Comparison of ENCODE assay signal across 11 cellular contexts in the genomic region with DNA sequence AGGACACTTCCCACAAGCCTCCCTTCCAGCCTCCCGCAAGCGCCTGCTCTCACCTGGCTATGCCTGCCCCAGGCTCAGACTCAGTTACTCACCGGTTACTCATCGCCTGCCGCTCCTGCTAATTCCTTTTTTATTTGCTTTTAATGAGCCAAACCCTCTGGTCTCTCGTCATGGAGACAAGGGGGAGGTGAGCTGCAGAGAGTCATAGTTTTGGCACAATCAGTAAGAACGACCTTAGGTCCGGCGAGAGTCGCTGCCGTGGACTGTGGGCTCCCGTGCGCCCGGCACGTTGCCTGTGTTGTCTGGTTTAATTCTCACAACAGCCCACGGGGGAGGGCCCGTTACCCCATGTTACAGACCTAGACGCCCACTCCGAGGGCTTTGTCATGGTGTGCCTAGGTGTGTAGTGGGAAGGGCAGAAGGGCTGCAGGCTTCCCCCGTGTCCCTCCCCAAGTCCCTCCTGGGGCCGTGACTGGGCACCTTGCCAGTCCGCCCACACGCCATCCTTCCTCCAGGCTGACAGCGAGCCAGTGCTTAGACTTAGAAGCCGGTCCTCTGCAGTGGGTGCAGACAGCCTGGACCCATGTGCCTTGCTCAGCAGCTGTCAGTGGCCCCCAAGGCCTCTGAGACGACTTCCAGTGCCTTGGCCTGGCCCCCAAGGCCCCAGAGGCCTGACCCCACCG. TPM values are rescaled to one million over a fixed set of nuclear protein-coding genes. Genes with fewer than 3 reads are reported as not detected.
DNase-seq lines count a peak whose midpoint lies in the region; ATAC-seq and TF ChIP-seq lines count a peak whose summit lies in the region.
"Had no signal": no experiment of that assay in that cellular context is flagged by ENCODE, and none has a peak within 500 bp of the region (broad histone marks: within the 10 kb centered on the region; RNA-seq: fewer than 3 reads in every experiment).

No MANE protein-coding gene starts in this region.

- H3K27ac Mint-ChIP-seq in neural progenitor cell: no peak overlapping the region

- H3K4me1 Mint-ChIP-seq in neural progenitor cell: peaks cover 14% of the 10 kb centered on the region

- no peaks in the 10 kb centered on the region for H3K27me3 ChIP-seq in NT2/D1 (ENCODE audit: insufficient read depth, insufficient read length)
- peaks cover 16% of the 10 kb centered on the region for H3K27me3 ChIP-seq in fibroblast of lung (ENCODE audit: control insufficient read depth, insufficient read depth, low read length)
- no peaks in the 10 kb centered on the region for H3K27me3 ChIP-seq in neural progenitor cell

- H3K9me3 ChIP-seq in NT2/D1 (ENCODE audit: insufficient read depth, low read length) (no peaks in the 10 kb centered on the region), fibroblast of lung (ENCODE audit: control insufficient read depth, insufficient read depth, low read depth, low read length) (no peaks in the 10 kb centered on the region), neural progenitor cell (ENCODE audit: low read depth) (no peaks in the 10 kb centered on the region)

- H3K27me3 Mint-ChIP-seq in neural progenitor cell (ENCODE audit: insufficient read depth, low read depth): peaks cover 4% of the 10 kb centered on the region

- H4K20me1 ChIP-seq in fibroblast of lung (ENCODE audit: control insufficient read depth, extremely low read depth, insufficient read depth, low read length): no peaks in the 10 kb centered on the region
- no peaks in the 10 kb centered on the region for H4K20me1 ChIP-seq in neural progenitor cell (ENCODE audit: low read depth)

- H3K79me2 ChIP-seq in fibroblast of lung (ENCODE audit: control insufficient read depth, insufficient read depth, low read length) (no peaks in the 10 kb centered on the region), neural progenitor cell (ENCODE audit: low read depth) (no peaks in the 10 kb centered on the region)

- peaks cover 2% of the 10 kb centered on the region for H3K9me3 Mint-ChIP-seq in neural progenitor cell

- H3K4me1 ChIP-seq in NT2/D1 (ENCODE audit: insufficient read depth, insufficient read length) (peaks cover 9% of the 10 kb centered on the region), fibroblast of lung (ENCODE audit: control insufficient read depth, extremely low read depth, insufficient read depth, low read length) (peaks cover 4% of the 10 kb centered on the region), neural progenitor cell (peaks cover 4% of the 10 kb centered on the region)

- H2AFZ ChIP-seq in fibroblast of lung (ENCODE audit: low read length) (no peak overlapping the region), neural progenitor cell (replicated peaks) (no peak overlapping the region)

- H3K9ac ChIP-seq in NT2/D1 (ENCODE audit: insufficient read length, low read depth) (peak overlapping the region; percentile 26), fibroblast of lung (ENCODE audit: insufficient read depth, low read length) (no peak overlapping the region), neural progenitor cell (no peak overlapping the region)

- no peak overlapping the region for H3K4me3 Mint-ChIP-seq in neural progenitor cell

- H3K4me2 ChIP-seq in fibroblast of lung (ENCODE audit: extremely low read depth, insufficient read depth, low read length) (peak overlapping the region; percentile 70), neural progenitor cell (no peak overlapping the region)

- no peaks in the 10 kb centered on the region for H3F3A ChIP-seq in neural progenitor cell (ENCODE audit: low read depth)

- H3K4me3 ChIP-seq in NT2/D1 (ENCODE audit: insufficient read length, low read depth) (no peak overlapping the region), fibroblast of lung (replicated peaks in 1 of 4; ENCODE audit: control extremely low read depth in 1 of 4, insufficient read depth in 1 of 4, low read depth in 3 of 4, low read length in 4 of 4) (no peak overlapping the region), neural progenitor cell (no peak overlapping the region)

- TF ChIP-seq CTCF in fibroblast of lung (conservative IDR thresholded peaks at IDR 0.05 in 1 of 2, IDR thresholded peaks at IDR 0.05 in 1 of 2; ENCODE audit: low read depth in 1 of 2, low read length in 2 of 2) (no peak), neural progenitor cell (IDR thresholded peaks at IDR 0.05) (no peak)

- H3K27ac ChIP-seq in fibroblast of lung (ENCODE audit: insufficient read depth, low read length): no peak overlapping the region
- H3K27ac ChIP-seq in neural progenitor cell: no peak overlapping the region
- H3K27ac ChIP-seq: 22Rv1 had no signal

- H3K36me3 Mint-ChIP-seq in neural progenitor cell: peaks cover 10% of the 10 kb centered on the region

- no peaks in the 10 kb centered on the region for H3K36me3 ChIP-seq in NT2/D1 (ENCODE audit: insufficient read depth, insufficient read length, low read length)
- H3K36me3 ChIP-seq in fibroblast of lung (ENCODE audit: control insufficient read depth, insufficient read depth, low read length): no peaks in the 10 kb centered on the region
- no peaks in the 10 kb centered on the region for H3K36me3 ChIP-seq in neural progenitor cell

- DNase-seq in DMS 273 (lab: John Stamatoyannopoulos, UW; ENCODE audit: unreplicated experiment) (peak; percentile 61), DMS 273 treated with DMSO at 0.1 percent for 48 hours (lab: John Stamatoyannopoulos, UW) (no peak), NT2/D1 (ENCODE audit: low read depth, low spot score) (no peak), fibroblast of lung (ENCODE audit: low read depth in 2 of 2) (peak; percentile 40 to 98), superior temporal gyrus (ENCODE audit: extremely low spot score) (peak; percentile 21), neural progenitor cell (ENCODE audit: low spot score) (no peak)
- DNase-seq: cerebellar nuclear complex had no signal

- no peak for ATAC-seq in GM19351 (IDR thresholded peaks at IDR 0.05; ENCODE audit: unreplicated experiment)
- ATAC-seq in GM18868 (IDR thresholded peaks at IDR 0.05; ENCODE audit: unreplicated experiment): no peak

RNA-seq across cellular contexts. Expression of gene WNT7B, which starts 42.2 kb away (rescaled TPM):
- under 0.01 and 0.17 TPM in 2 replicates for total RNA-seq in fibroblast of lung
- polyA plus RNA-seq in fibroblast of lung: 0.17 TPM in 1 of 2 replicates, not detected in the other
- 0.06 and 0.76 TPM in 2 replicates for polyA plus RNA-seq in fibroblast of lung (2012)
- 0.41 TPM in 1 of 2 replicates, not detected in the other for polyA minus RNA-seq in fibroblast of lung (ENCODE audit: low replicate concordance)
- total RNA-seq in neural progenitor cell (ENCODE audit: low replicate concordance): 1.8 and 3.5 TPM in 2 replicates
- total RNA-seq: mononuclear cell had no signal

Comparison
In these comparisons a context has a peak if more than half of its experiments do, and no peak if none do; other contexts are left out.
1. DNase-seq: peak in DMS 273 (single experiment), fibroblast of lung (2 of 2) and superior temporal gyrus (single experiment); none in DMS 273 treated with DMSO at 0.1 percent for 48 hours (single experiment), NT2/D1 (single experiment) and neural progenitor cell (single experiment).